ENCODE assay signal across 11 cellular contexts in the genomic region with DNA sequence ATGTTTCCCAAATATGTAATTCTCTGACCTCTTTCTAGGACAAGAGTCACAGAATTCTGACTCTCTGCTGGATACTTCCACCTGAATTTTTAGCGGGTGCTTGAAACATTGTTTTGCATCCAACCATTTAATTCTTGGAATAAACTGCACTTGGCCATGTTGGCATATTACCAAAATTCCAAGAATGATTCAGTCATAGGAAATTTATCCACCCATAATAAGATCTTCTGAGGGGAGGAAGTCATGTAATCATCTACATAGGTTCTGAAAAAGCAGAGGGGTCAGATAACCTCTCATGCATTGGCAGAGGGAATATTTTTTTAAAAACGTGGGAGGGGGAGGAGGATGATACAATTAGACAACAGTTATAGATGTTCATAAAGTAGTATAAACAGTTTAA.
DNase-seq lines count a peak whose midpoint lies in the region; ATAC-seq and TF ChIP-seq lines count a peak whose summit lies in the region.
"Had no signal": no experiment of that assay in that cellular context is flagged by ENCODE, and none has a peak within 500 bp of the region (broad histone marks: within the 10 kb centered on the region; RNA-seq: fewer than 3 reads in every experiment).

No MANE protein-coding gene starts in this region.

- no peaks in the 10 kb centered on the region for H3K27me3 Mint-ChIP-seq in MCF 10A (ENCODE audit: insufficient read depth, unreplicated experiment)

- in situ Hi-C loops in GM13976 (cut with MboI; ENCODE audit: low sequenced_read_pairs, unreplicated experiment), result no loop called here

- H3K36me3 ChIP-seq in breast epithelium (no peaks in the 10 kb centered on the region), ascending aorta (peaks cover 3 to 5% of the 10 kb centered on the region in 2 donors)

- H3K4me1 ChIP-seq in breast epithelium (peaks cover 0 to 9% of the 10 kb centered on the region in 2 donors), ascending aorta (peaks cover 0 to 30% of the 10 kb centered on the region in 2 donors)

- H3K4me3 Mint-ChIP-seq in MCF 10A (ENCODE audit: unreplicated experiment), result no peak overlapping the region

- BruUV-seq in MCF 10A (replicated peaks; lab: Mats Ljungman, UMichigan), result no TSS peak

- TF ChIP-seq CTCF in MCF 10A (IDR thresholded peaks at IDR 0.05; ENCODE audit: unreplicated experiment) (no peak), breast epithelium (IDR thresholded peaks at IDR 0.05) (no peak), ascending aorta (IDR thresholded peaks at IDR 0.05) (no peak), GM13976 (IDR thresholded peaks at IDR 0.05; ENCODE audit: borderline replicate concordance, control extremely low read depth, extremely low read depth, insufficient read depth, missing control alignments) (no peak)

- TF ChIP-seq POLR2A in breast epithelium (IDR thresholded peaks at IDR 0.05), result no peak

- intact Hi-C loops in MCF 10A (cut with micrococcal nuclease), result no loop called here
- intact Hi-C loops in breast epithelium (cut with DNase I; ENCODE audit: low total_unique reads), result no loop called here
- intact Hi-C loops in ascending aorta (cut with DNase I), result no loop called here
- intact Hi-C loops in left cardiac atrium (cut with DNase I), result no loop called here

- H3K27ac ChIP-seq in breast epithelium, result no peak overlapping the region
- H3K27ac ChIP-seq in ascending aorta, result peak overlapping the region; percentile 29 to 70

- POLR2A ChIA-PET in MCF 10A (lab: Yijun Ruan, JAX), result interaction anchor here (0.6 to 1.3 kb wide), 2 partner anchors 23 to 43 kb away, joined by 3 read pairs; no protein-coding TSS in a partner anchor

- H3K4me3 ChIP-seq in breast epithelium, result no peak overlapping the region
- H3K4me3 ChIP-seq in ascending aorta, result no peak overlapping the region

- CTCF ChIA-PET in MCF 10A (lab: Yijun Ruan, JAX), result interaction anchor here (0.6 to 0.9 kb wide), 2 partner anchors 59 to 230 kb away, joined by 3 read pairs; no protein-coding TSS in a partner anchor

- DNase-seq in MCF 10A (ENCODE audit: unreplicated experiment) (peak; percentile 64), breast epithelium (ENCODE audit: low spot score in 2 of 2) (no peak), ascending aorta (ENCODE audit: low spot score in 2 of 2) (no peak), left cardiac atrium (no peak), GM13976 (ENCODE audit: low spot score) (no peak), NCI-H82 (lab: John Stamatoyannopoulos, UW) (no peak)
- DNase-seq in stimulated activated CD4-positive, alpha-beta T cell treated with anti-CD3 and anti-CD28 coated beads, Interleukin-1b, Interleukin-23, amount 100 ng/mL, for 48 hours, result no peak
- DNase-seq in stimulated activated CD4-positive, alpha-beta T cell treated with anti-CD3 and anti-CD28 coated beads, Interleukin-2, amount 100 ng/mL, for 48 hours, result no peak
- DNase-seq: activated effector memory CD4-positive, alpha-beta T cell treated with Interleukin-2 at 50 U/mL for 16 hours; effector memory CD4-positive, alpha-beta T cell; NCI-H2081 had no signal

- H3K36me3 Mint-ChIP-seq in MCF 10A (ENCODE audit: insufficient read depth, unreplicated experiment), result peaks cover 5% of the 10 kb centered on the region

- no peaks in the 10 kb centered on the region for H3K27me3 ChIP-seq in breast epithelium
- H3K27me3 ChIP-seq in ascending aorta, result no peaks in the 10 kb centered on the region

- H3K9me3 ChIP-seq in breast epithelium (no peaks in the 10 kb centered on the region), ascending aorta (no peaks in the 10 kb centered on the region)

- peak; percentile 23 to 77 for ATAC-seq in left cardiac atrium

- H3K9me3 Mint-ChIP-seq in MCF 10A (ENCODE audit: unreplicated experiment), result no peaks in the 10 kb centered on the region

- H3K4me1 Mint-ChIP-seq in MCF 10A (ENCODE audit: insufficient read depth, unreplicated experiment), result peaks cover 28% of the 10 kb centered on the region

- no peak overlapping the region for H3K27ac Mint-ChIP-seq in MCF 10A (ENCODE audit: low read depth, unreplicated experiment)

Comparison
In these comparisons a context has a peak if more than half of its experiments do, and no peak if none do; other contexts are left out.
1. H3K27ac ChIP-seq: peak in ascending aorta (2 of 2); none in breast epithelium (0 of 2).